Comparison of ENCODE assay signal across 8 cellular contexts in genomic region chr5:139137703-139138102, GRCh38.
DNase-seq lines count a peak whose midpoint lies in the region; ATAC-seq, FAIRE-seq and TF ChIP-seq lines count a peak whose summit lies in the region.

No MANE protein-coding gene starts in this region.

- POLR2A ChIA-PET in K562 (lab: Yijun Ruan, JAX), result interaction anchor here (0.9 to 1.3 kb wide), 2 partner anchors 9 to 101 kb away, joined by 3 to 6 read pairs; no protein-coding TSS in a partner anchor

- no peaks in the 10 kb centered on the region for H3K79me2 ChIP-seq in K562 (ENCODE audit: control insufficient read depth, insufficient read depth, low read length)

- H3K27ac ChIP-seq in K562 (ENCODE audit: extremely low read depth, low read depth, low read length), result no peak overlapping the region
- H3K27ac ChIP-seq in lower lobe of right lung, result no peak overlapping the region
- H3K27ac ChIP-seq in suprapubic skin, result no peak overlapping the region

- CTCF ChIA-PET in K562 (lab: Yijun Ruan, JAX; ENCODE audit: low intra/inter-chr PET ratio), result no interaction called here

- no TSS peak for BruUV-seq in K562 (replicated peaks; lab: Mats Ljungman, UMichigan)

- in situ Hi-C loops in K562 (cut with MboI), result no loop called here

- intact Hi-C loops in K562 (cut with micrococcal nuclease) (loop anchor here (5.0 kb wide), 1 partner anchor 495 kb away; no protein-coding TSS in a partner anchor), lower lobe of right lung (cut with DNase I) (no loop called here)

- TF ChIP-seq RAD21 in K562 (CRISPR knock-in tag; conservative IDR thresholded peaks at IDR 0.05 in 1 of 2, IDR thresholded peaks at IDR 0.05 in 1 of 2), result peak in 1 of 2 experiments; percentile 61; a peak in 2 of 4 replicates

- peak; percentile 19 for DNase-seq in Daoy (ENCODE audit: low read depth)
- peak; percentile 12 for DNase-seq in NAMALWA (ENCODE audit: low spot score)
- DNase-seq in K562 (ENCODE audit: extremely low read depth in 1 of 4, low spot score in 3 of 4), result peak; percentile 22 to 39 (median 24)
- DNase-seq in lower lobe of right lung, result no peak
- DNase-seq in suprapubic skin (ENCODE audit: low spot score in 2 of 2), result no peak
- no peak for DNase-seq in stimulated activated CD4-positive, alpha-beta T cell treated with anti-CD3 and anti-CD28 coated beads, Interleukin-15, amount 100 ng/mL, for 24 hours

- peak; percentile 64 for FAIRE-seq in K562 (lab: Jason Lieb, UNC)

- TF ChIP-seq POLR2A in K562 (conservative IDR thresholded peaks at IDR 0.05), result no peak
- TF ChIP-seq POLR2A in suprapubic skin (IDR thresholded peaks at IDR 0.05), result no peak

- WGBS in K562 (ENCODE audit: insufficient coverage, low coverage, missing lambda C conversion rate), result 13% methylated on average over 3 of the region's 4 CpGs
- 70% methylated on average over 4 of the region's 4 CpGs for WGBS in suprapubic skin

- no peaks in the 10 kb centered on the region for H3K9me1 ChIP-seq in K562 (ENCODE audit: control insufficient read depth, insufficient read depth, low read length)

- peak; percentile 77 for ATAC-seq in K562
- peak; percentile 43 to 54 for ATAC-seq in lower lobe of right lung
- ATAC-seq in GM18517 (IDR thresholded peaks at IDR 0.05; ENCODE audit: unreplicated experiment), result no peak
- ATAC-seq in HG03196 (IDR thresholded peaks at IDR 0.05; ENCODE audit: unreplicated experiment), result no peak

- no peak overlapping the region for H2AFZ ChIP-seq in K562 (ENCODE audit: low read depth, low read length)

- no peak for TF ChIP-seq EP300 in K562 (IDR thresholded peaks at IDR 0.05; ENCODE audit: low read length)
- no peak for TF ChIP-seq EP300 in suprapubic skin (IDR thresholded peaks at IDR 0.05)

- H3K4me2 ChIP-seq in K562 (ENCODE audit: insufficient read depth, low read length), result no peak overlapping the region

- H3K9ac ChIP-seq in K562 (ENCODE audit: insufficient read depth in 1 of 2, low read depth in 2 of 2, low read length in 2 of 2), result no peak overlapping the region

- TF ChIP-seq CTCF in K562 (IDR thresholded peaks at IDR 0.05 in 2 of 3, conservative IDR thresholded peaks at IDR 0.05 in 1 of 3; ENCODE audit: insufficient read depth in 2 of 3, low read depth in 1 of 3, low read length in 3 of 3) (peak; percentile 44 to 48 (median 48)), lower lobe of right lung (IDR thresholded peaks at IDR 0.05) (no peak), suprapubic skin (IDR thresholded peaks at IDR 0.05) (no peak)

- H3K36me3 ChIP-seq in K562 (ENCODE audit: control insufficient read depth, insufficient read depth, low read length), result no peaks in the 10 kb centered on the region
- H3K36me3 ChIP-seq in lower lobe of right lung, result no peaks in the 10 kb centered on the region
- no peaks in the 10 kb centered on the region for H3K36me3 ChIP-seq in suprapubic skin

- H3K4me1 ChIP-seq in K562 (replicated peaks in 1 of 2; ENCODE audit: control insufficient read depth in 2 of 2, insufficient read depth in 2 of 2, low read length in 2 of 2) (peaks cover 0 to 8% of the 10 kb centered on the region in 2 experiments; a peak in 1 of 5 replicates), lower lobe of right lung (peaks cover 43% of the 10 kb centered on the region), suprapubic skin (peaks cover 35% of the 10 kb centered on the region)

- H3K27me3 ChIP-seq in K562 (ENCODE audit: control insufficient read depth in 2 of 2, insufficient read depth in 2 of 2, low read length in 2 of 2) (no peaks in the 10 kb centered on the region), lower lobe of right lung (ENCODE audit: low read depth) (no peaks in the 10 kb centered on the region), suprapubic skin (no peaks in the 10 kb centered on the region)

- no peaks in the 10 kb centered on the region for H3K9me3 ChIP-seq in K562 (replicated peaks; ENCODE audit: control insufficient read depth, insufficient read depth, low read depth, low read length)
- no peaks in the 10 kb centered on the region for H3K9me3 ChIP-seq in lower lobe of right lung
- H3K9me3 ChIP-seq in suprapubic skin, result no peaks in the 10 kb centered on the region

- H3K4me3 ChIP-seq in K562 (no peak overlapping the region), lower lobe of right lung (no peak overlapping the region), suprapubic skin (no peak overlapping the region)

- H4K20me1 ChIP-seq in K562 (replicated peaks; ENCODE audit: control insufficient read depth, insufficient read depth, low read length), result peaks cover 17% of the 10 kb centered on the region

TF ChIP-seq in K562, 482 proteins besides CTCF, POLR2A, EP300 and RAD21:
- TF ChIP-seq ZNF764 (CRISPR knock-in tag; IDR thresholded peaks at IDR 0.05; ENCODE audit: low read depth) (no peak), ZNF699 (CRISPR knock-in tag; IDR thresholded peaks at IDR 0.05; ENCODE audit: insufficient replicate concordance) (no peak), HLTF (IDR thresholded peaks at IDR 0.05) (peak; percentile 62; the same call in 1 of the 2 replicates), PTTG1 (tag; IDR thresholded peaks at IDR 0.05; ENCODE audit: low read depth) (no peak), TSC22D4 (tag; IDR thresholded peaks at IDR 0.05) (peak; percentile 22; the same call in 1 of the 2 replicates), EHMT2 (IDR thresholded peaks at IDR 0.05) (0 out of 2 replicates have a peak, but pooled peaks have one; percentile 29), NCOA6 (IDR thresholded peaks at IDR 0.05) (no peak), SMC3 (conservative IDR thresholded peaks at IDR 0.05; ENCODE audit: insufficient read depth, low read depth, low read length) (0 out of 2 replicates have a peak, but pooled peaks have one; percentile 11)

Comparison
In these comparisons a context has a peak if more than half of its experiments do, and no peak if none do; other contexts are left out.
1. DNase-seq: peak in Daoy (single experiment), NAMALWA (single experiment) and K562 (4 of 4); none in lower lobe of right lung (single experiment), suprapubic skin (0 of 2) and stimulated activated CD4-positive, alpha-beta T cell treated with anti-CD3 and anti-CD28 coated beads, Interleukin-15, amount 100 ng/mL, for 24 hours (single experiment).
2. ATAC-seq: peak in K562 (single experiment) and lower lobe of right lung (2 of 2); none in GM18517 (single experiment) and HG03196 (single experiment).
3. CTCF ChIP-seq: peak in K562 (3 of 3); none in lower lobe of right lung (single experiment) and suprapubic skin (0 of 2).